Comparison of ENCODE assay signal across 7 cellular contexts in genomic region chr1:146472192-146472861, GRCh38.
A peak's percentile ranks its signal among the peaks of the same experiment; 100 is the strongest.
DNase-seq lines count a peak whose midpoint lies in the region; ATAC-seq and TF ChIP-seq lines count a peak whose summit lies in the region.
"Not testable (repeated sequence)": the region's sequence is repeated elsewhere in the genome, so short reads cannot be mapped to it uniquely, and the experiment has no call there.

No MANE protein-coding gene starts in this region.

- H3K36me3 ChIP-seq in HUES6 (ENCODE audit: control insufficient read depth, insufficient read depth, low read length): not testable (repeated sequence)

- H3K4me3 ChIP-seq in HUES6 (ENCODE audit: low read depth, low read length) (peak overlapping the region; percentile 56), coronary artery (peak overlapping the region; percentile 69)

- not testable (repeated sequence) for H3K27ac ChIP-seq in HUES6 (ENCODE audit: low read depth, low read length)
- H3K27ac ChIP-seq in coronary artery: peak overlapping the region in 1 of 2 donors; percentile 54

- ATAC-seq in GM19397 (IDR thresholded peaks at IDR 0.05; ENCODE audit: unreplicated experiment): peak; percentile 88
- peak; percentile 100 for ATAC-seq in activated CD8-positive, alpha-beta T cell treated with anti-CD3 and anti-CD28 coated beads, Interleukin-2, amount 10 ng/mL, durations not matched to agents 7 days and 5 days

- H3K27me3 ChIP-seq in HUES6 (ENCODE audit: control insufficient read depth, insufficient read depth, low read length): not testable (repeated sequence)

- not testable (repeated sequence) for H3K9me3 ChIP-seq in HUES6 (ENCODE audit: control insufficient read depth, insufficient read depth, low read depth, low read length)

- H3K4me3 Mint-ChIP-seq in activated CD8-positive, alpha-beta T cell treated with anti-CD3 and anti-CD28 coated beads, Interleukin-2, amount 10 ng/mL, durations not matched to agents 7 days and 5 days: peak overlapping the region; percentile 76

- not testable (repeated sequence) for TF ChIP-seq CTCF in coronary artery (IDR thresholded peaks at IDR 0.05)

- DNase-seq in NOMO-1 treated with dmso at 0.1 percent for 144 hours (lab: John Stamatoyannopoulos, UW; ENCODE audit: unreplicated experiment) (peak; percentile 11), left kidney (ENCODE audit: low read depth, low spot score) (peak; percentile 92)
- peak; percentile 83 for DNase-seq in activated CD8-positive, alpha-beta T cell treated with anti-CD3 and anti-CD28 coated beads, Interleukin-2, amount 10 ng/mL, durations not matched to agents 7 days and 5 days
- not testable (repeated sequence) for DNase-seq in coronary artery (ENCODE audit: low spot score)
- peak; percentile 50 to 66 for DNase-seq in stimulated activated CD4-positive, alpha-beta T cell treated with anti-CD3 and anti-CD28 coated beads, Interleukin-12 subunit alpha, Interleukin-12 subunit beta, amount 100 ng/mL, for 24 hours (ENCODE audit: low read depth in 2 of 2)

- H3K9ac ChIP-seq in HUES6 (ENCODE audit: low read length): peak overlapping the region; percentile 37

- POLR2A ChIA-PET in activated CD8-positive, alpha-beta T cell treated with anti-CD3 and anti-CD28 coated beads, Interleukin-2, amount 10 ng/mL, durations not matched to agents 7 days and 5 days (lab: Charles Lee): not testable (repeated sequence)

- CTCF ChIA-PET in activated CD8-positive, alpha-beta T cell treated with anti-CD3 and anti-CD28 coated beads, Interleukin-2, amount 10 ng/mL, durations not matched to agents 7 days and 5 days (lab: Charles Lee): not testable (repeated sequence)

- peak overlapping the region; percentile 73 for H3K27ac Mint-ChIP-seq in activated CD8-positive, alpha-beta T cell treated with anti-CD3 and anti-CD28 coated beads, Interleukin-2, amount 10 ng/mL, durations not matched to agents 7 days and 5 days

- H3K36me3 Mint-ChIP-seq in activated CD8-positive, alpha-beta T cell treated with anti-CD3 and anti-CD28 coated beads, Interleukin-2, amount 10 ng/mL, durations not matched to agents 7 days and 5 days (ENCODE audit: low read depth): not testable (repeated sequence)

- not testable (repeated sequence) for H3K4me1 ChIP-seq in HUES6 (ENCODE audit: control insufficient read depth, insufficient read depth, low read length)

- not testable (repeated sequence) for H3K9me3 Mint-ChIP-seq in activated CD8-positive, alpha-beta T cell treated with anti-CD3 and anti-CD28 coated beads, Interleukin-2, amount 10 ng/mL, durations not matched to agents 7 days and 5 days (ENCODE audit: insufficient read depth)

- not testable (repeated sequence) for H3K4me1 Mint-ChIP-seq in activated CD8-positive, alpha-beta T cell treated with anti-CD3 and anti-CD28 coated beads, Interleukin-2, amount 10 ng/mL, durations not matched to agents 7 days and 5 days (ENCODE audit: low read depth)

- not testable (repeated sequence) for H3K27me3 Mint-ChIP-seq in activated CD8-positive, alpha-beta T cell treated with anti-CD3 and anti-CD28 coated beads, Interleukin-2, amount 10 ng/mL, durations not matched to agents 7 days and 5 days (ENCODE audit: low read depth)
